Comparison of ENCODE assay signal across 1 cellular context in the genomic region with DNA sequence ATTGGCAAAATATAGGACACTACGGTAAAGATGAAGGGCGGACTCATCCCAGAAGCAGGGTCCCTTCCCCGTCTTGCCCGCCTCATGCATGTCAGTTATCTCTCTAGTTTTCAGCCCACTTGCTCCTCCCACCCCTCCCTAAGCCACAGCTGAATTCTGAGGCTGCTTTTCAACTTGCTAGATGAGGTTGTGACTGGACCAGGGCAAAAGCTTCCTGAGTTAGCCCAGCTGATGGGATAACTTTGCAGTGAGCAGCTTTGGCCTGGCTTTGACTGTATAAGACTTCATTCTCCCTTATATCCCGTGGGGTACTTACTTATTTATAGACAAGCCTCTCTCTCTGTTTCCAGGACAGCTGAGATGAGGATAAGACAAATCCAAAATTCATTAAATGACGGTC.
TF ChIP-seq lines count a peak whose summit lies in the region.

No MANE protein-coding gene starts in this region.

TF ChIP-seq in WTC11, 78 proteins besides CTCF, POLR2A, EP300 and RAD21 (continued from another document):
- TF ChIP-seq, protein P1, sequence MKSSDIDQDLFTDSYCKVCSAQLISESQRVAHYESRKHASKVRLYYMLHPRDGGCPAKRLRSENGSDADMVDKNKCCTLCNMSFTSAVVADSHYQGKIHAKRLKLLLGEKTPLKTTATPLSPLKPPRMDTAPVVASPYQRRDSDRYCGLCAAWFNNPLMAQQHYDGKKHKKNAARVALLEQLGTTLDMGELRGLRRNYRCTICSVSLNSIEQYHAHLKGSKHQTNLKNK (CRISPR knock-in tag; IDR thresholded peaks at IDR 0.05), result no peak
- TF ChIP-seq, protein P2, sequence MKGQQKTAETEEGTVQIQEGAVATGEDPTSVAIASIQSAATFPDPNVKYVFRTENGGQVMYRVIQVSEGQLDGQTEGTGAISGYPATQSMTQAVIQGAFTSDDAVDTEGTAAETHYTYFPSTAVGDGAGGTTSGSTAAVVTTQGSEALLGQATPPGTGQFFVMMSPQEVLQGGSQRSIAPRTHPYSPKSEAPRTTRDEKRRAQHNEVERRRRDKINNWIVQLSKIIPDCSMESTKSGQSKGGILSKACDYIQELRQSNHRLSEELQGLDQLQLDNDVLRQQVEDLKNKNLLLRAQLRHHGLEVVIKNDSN (CRISPR knock-in tag; IDR thresholded peaks at IDR 0.05), result no peak
- TF ChIP-seq ATF1 (CRISPR knock-in tag; IDR thresholded peaks at IDR 0.05), result no peak
- TF ChIP-seq ZNF263 (CRISPR knock-in tag; IDR thresholded peaks at IDR 0.05; ENCODE audit: low read depth), result no peak
- TF ChIP-seq, protein P3, sequence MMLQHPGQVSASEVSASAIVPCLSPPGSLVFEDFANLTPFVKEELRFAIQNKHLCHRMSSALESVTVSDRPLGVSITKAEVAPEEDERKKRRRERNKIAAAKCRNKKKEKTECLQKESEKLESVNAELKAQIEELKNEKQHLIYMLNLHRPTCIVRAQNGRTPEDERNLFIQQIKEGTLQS (CRISPR knock-in tag; conservative IDR thresholded peaks at IDR 0.05), result no peak
- TF ChIP-seq, protein P4, sequence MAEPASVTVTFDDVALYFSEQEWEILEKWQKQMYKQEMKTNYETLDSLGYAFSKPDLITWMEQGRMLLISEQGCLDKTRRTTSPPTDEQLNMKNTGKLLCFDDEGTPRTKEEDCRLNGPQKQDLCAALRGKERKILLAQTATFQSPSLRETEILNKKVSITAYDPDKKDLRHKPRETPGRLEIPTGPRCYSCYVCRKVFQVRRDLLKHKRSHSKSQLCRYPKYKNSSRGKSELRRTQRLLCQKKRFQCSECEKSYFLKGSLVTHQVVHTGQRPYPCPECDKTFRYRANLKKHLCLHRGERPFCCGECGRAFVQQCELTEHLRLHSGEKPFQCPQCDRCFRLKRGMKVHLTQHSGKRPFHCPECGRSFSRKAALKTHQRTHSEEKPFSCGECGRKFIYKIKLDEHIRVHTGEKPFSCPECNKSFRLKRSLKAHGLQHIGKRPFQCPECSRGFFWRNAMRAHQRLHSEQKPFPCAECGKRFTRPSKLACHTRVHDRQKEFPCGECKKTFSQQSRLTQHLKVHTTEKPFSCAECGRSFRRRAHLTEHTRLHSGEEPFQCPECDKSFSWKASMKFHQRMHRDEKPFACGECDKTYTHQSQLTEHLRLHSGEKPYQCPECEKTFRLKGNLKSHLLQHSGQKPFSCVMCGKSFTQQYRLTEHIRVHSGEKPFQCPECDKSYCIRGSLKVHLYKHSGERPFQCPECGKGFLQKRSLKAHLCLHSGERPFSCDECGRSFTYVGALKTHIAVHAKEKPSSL (CRISPR knock-in tag; conservative IDR thresholded peaks at IDR 0.05), result no peak
- TF ChIP-seq, protein P5, sequence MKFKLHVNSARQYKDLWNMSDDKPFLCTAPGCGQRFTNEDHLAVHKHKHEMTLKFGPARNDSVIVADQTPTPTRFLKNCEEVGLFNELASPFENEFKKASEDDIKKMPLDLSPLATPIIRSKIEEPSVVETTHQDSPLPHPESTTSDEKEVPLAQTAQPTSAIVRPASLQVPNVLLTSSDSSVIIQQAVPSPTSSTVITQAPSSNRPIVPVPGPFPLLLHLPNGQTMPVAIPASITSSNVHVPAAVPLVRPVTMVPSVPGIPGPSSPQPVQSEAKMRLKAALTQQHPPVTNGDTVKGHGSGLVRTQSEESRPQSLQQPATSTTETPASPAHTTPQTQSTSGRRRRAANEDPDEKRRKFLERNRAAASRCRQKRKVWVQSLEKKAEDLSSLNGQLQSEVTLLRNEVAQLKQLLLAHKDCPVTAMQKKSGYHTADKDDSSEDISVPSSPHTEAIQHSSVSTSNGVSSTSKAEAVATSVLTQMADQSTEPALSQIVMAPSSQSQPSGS (CRISPR knock-in tag; IDR thresholded peaks at IDR 0.05; ENCODE audit: borderline replicate concordance, low read depth), result no peak
- TF ChIP-seq, protein P6, sequence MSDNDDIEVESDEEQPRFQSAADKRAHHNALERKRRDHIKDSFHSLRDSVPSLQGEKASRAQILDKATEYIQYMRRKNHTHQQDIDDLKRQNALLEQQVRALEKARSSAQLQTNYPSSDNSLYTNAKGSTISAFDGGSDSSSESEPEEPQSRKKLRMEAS (CRISPR knock-in tag; IDR thresholded peaks at IDR 0.05), result no peak
- no peak for TF ChIP-seq SOX15 (CRISPR knock-in tag; IDR thresholded peaks at IDR 0.05)
- no peak for TF ChIP-seq ZNF232 (CRISPR knock-in tag; IDR thresholded peaks at IDR 0.05)
